Comparison of ENCODE assay signal across 8 cellular contexts in the genomic region with DNA sequence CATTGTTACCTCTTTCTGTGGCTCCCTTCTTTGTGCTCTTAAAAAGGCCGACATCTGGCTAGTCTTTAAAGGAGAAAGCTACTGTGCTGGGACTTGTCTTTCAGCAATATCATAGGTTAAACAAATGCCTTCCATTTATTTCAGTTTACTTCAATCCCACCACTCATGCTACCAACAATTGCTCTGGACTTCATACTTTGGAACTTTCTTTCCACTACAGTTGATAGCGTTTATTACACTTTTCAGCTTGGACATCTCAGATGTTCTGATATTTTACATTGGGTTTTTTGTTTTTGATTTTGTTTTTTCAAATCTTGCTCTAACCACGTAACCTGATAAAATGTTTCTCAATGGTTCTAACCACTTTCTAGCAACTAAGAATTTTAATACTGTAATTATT. TPM values are rescaled to one million over a fixed set of nuclear protein-coding genes. Genes with fewer than 3 reads are reported as not detected.
DNase-seq lines count a peak whose midpoint lies in the region; ATAC-seq, FAIRE-seq and TF ChIP-seq lines count a peak whose summit lies in the region.

No MANE protein-coding gene starts in this region.

- no peaks in the 10 kb centered on the region for H3K9me3 Mint-ChIP-seq in chondrocyte (ENCODE audit: low read depth)
- no peaks in the 10 kb centered on the region for H3K9me3 Mint-ChIP-seq in natural killer cell

- H3K27me3 Mint-ChIP-seq in chondrocyte (ENCODE audit: low read depth) (no peaks in the 10 kb centered on the region), natural killer cell (ENCODE audit: low read depth in 2 of 2) (no peaks in the 10 kb centered on the region)

- no peak overlapping the region; the same call in 1 of the 2 replicates for H3K27ac ChIP-seq in Karpas-422 (ENCODE audit: low read length)

- H3K36me3 Mint-ChIP-seq in chondrocyte (ENCODE audit: low read depth) (no peaks in the 10 kb centered on the region), natural killer cell (peaks cover 8% of the 10 kb centered on the region)

- DNase-seq in AG10803 (ENCODE audit: low read depth): no peak
- no peak for DNase-seq in Karpas-422
- no peak for DNase-seq in chondrocyte (ENCODE audit: low spot score)
- DNase-seq in natural killer cell: no peak
- DNase-seq in HUDEP-2 (lab: John Stamatoyannopoulos, UW; ENCODE audit: unreplicated experiment in 76 of 76): no peak
- DNase-seq in DMS79 (lab: John Stamatoyannopoulos, UW): no peak
- no peak for DNase-seq in HTR-8/SVneo (ENCODE audit: insufficient read length, low spot score)
- DNase-seq in occipital lobe (lab: John Stamatoyannopoulos, UW): no peak

- H3K4me3 ChIP-seq in AG10803 (ENCODE audit: low read length) (peak overlapping the region; percentile 73), Karpas-422 (ENCODE audit: low read length) (peak overlapping the region; percentile 76)

- no peak for ATAC-seq in natural killer cell

- peaks cover 12% of the 10 kb centered on the region; the same call in 1 of the 2 replicates for H3K36me3 ChIP-seq in Karpas-422 (ENCODE audit: insufficient read depth, low read length)

- H3K9me2 ChIP-seq in Karpas-422 (replicated peaks; ENCODE audit: insufficient read depth, low read length): no peaks in the 10 kb centered on the region

- no peaks in the 10 kb centered on the region for H3K27me3 ChIP-seq in Karpas-422 (ENCODE audit: low read length)

- peaks cover 35% of the 10 kb centered on the region for H3K4me1 ChIP-seq in Karpas-422 (ENCODE audit: low read length)

- peaks cover 44% of the 10 kb centered on the region for H3K79me2 ChIP-seq in Karpas-422 (ENCODE audit: low read length)

- H3K4me3 Mint-ChIP-seq in chondrocyte (ENCODE audit: unreplicated experiment): no peak overlapping the region
- peak overlapping the region; percentile 100 for H3K4me3 Mint-ChIP-seq in natural killer cell

- peak overlapping the region; percentile 100 for H3K27ac Mint-ChIP-seq in chondrocyte (ENCODE audit: unreplicated experiment)
- peak overlapping the region; percentile 95 to 97 for H3K27ac Mint-ChIP-seq in natural killer cell

- peak overlapping the region; percentile 94 for H3K9ac ChIP-seq in Karpas-422 (ENCODE audit: low read length)

- peak overlapping the region; percentile 19; the same call in 1 of the 2 replicates for H2AFZ ChIP-seq in Karpas-422 (ENCODE audit: low read length)

- H3K4me2 ChIP-seq in Karpas-422 (ENCODE audit: low read depth, low read length, poor library complexity, severe bottlenecking): peak overlapping the region; percentile 90

- TF ChIP-seq CTCF in AG10803 (conservative IDR thresholded peaks at IDR 0.05; ENCODE audit: low read length) (no peak), chondrocyte (IDR thresholded peaks at IDR 0.05) (no peak), natural killer cell (IDR thresholded peaks at IDR 0.05) (no peak)

- peaks cover 41% of the 10 kb centered on the region for H3K4me1 Mint-ChIP-seq in chondrocyte (ENCODE audit: low read depth)
- H3K4me1 Mint-ChIP-seq in natural killer cell: peaks cover 49 to 52% of the 10 kb centered on the region in 2 donors

- H3K9me3 ChIP-seq in Karpas-422 (ENCODE audit: low read length): no peaks in the 10 kb centered on the region

- intact Hi-C loops in natural killer cell (cut with micrococcal nuclease): loop anchor here (2.0 to 10.0 kb wide), 5 partner anchors 25 to 465 kb away; no protein-coding TSS in a partner anchor

- H4K20me1 ChIP-seq in Karpas-422 (ENCODE audit: insufficient read depth, low read depth, low read length): no peaks in the 10 kb centered on the region

- no peak for FAIRE-seq in HTR-8/SVneo (lab: Jason Lieb, UNC)

RNA-seq across cellular contexts. Expression of a gene that starts 1.2 kb away (rescaled TPM):
- 94.9 and 98.8 TPM in 2 replicates for total RNA-seq in Karpas-422 (2014; rRNA removed; shearing (Covaris generic); ENCODE audit: low replicate concordance)
- total RNA-seq in chondrocyte (25.0 to 28.0 TPM (median 26.9 TPM) in 3 replicates), natural killer cell (100 to 1,000 TPM; 180 to 287 (median 230) TPM), occipital lobe (59.6 TPM)
